8 cellular contexts compared by ENCODE assay signal in the genomic region with DNA sequence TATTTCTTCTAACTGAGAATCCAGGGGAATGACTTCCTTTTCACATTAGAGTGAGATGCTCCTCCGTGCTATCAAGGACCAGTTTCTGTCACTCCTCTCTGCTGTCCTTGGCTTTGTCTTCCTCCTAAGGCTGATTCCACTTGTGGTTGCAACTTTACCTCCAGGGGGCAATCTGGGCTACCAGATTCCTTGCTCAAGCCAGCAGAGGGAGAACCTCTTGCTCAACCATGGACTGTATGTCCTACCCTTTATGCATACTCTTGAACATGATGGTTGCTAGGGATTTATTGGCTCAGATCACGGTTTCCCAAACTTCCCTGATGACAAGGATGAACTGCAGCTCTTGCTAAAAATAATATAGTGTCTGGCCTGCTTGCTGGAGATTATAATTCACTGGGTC. TPM values are rescaled to one million over a fixed set of nuclear protein-coding genes. Genes with fewer than 3 reads are reported as not detected.
DNase-seq lines count a peak whose midpoint lies in the region; ATAC-seq and TF ChIP-seq lines count a peak whose summit lies in the region.

No MANE protein-coding gene starts in this region.

- no peak overlapping the region for H3K27ac ChIP-seq in adrenal gland

- peak in 3 of 6 experiments; percentile 21 to 46 (median 34) for TF ChIP-seq CTCF in adrenal gland (IDR thresholded peaks at IDR 0.05)
- peak; percentile 78 for TF ChIP-seq CTCF in kidney epithelial cell (IDR thresholded peaks at IDR 0.05; ENCODE audit: insufficient read depth, low read length, poor library complexity, severe bottlenecking)

- no peak for TF ChIP-seq POLR2A in adrenal gland (IDR thresholded peaks at IDR 0.05)

- H3K4me3 ChIP-seq in adrenal gland = no peak overlapping the region
- no peak overlapping the region for H3K4me3 ChIP-seq in kidney epithelial cell (ENCODE audit: low read depth, low read length)

- H3K9me3 ChIP-seq in adrenal gland (replicated peaks in 1 of 3) = no peaks in the 10 kb centered on the region

- ATAC-seq in HG02678 (IDR thresholded peaks at IDR 0.05; ENCODE audit: unreplicated experiment) = no peak
- ATAC-seq in HG02852 (IDR thresholded peaks at IDR 0.05; ENCODE audit: unreplicated experiment) = no peak

- intact Hi-C loops in adrenal gland (cut with DNase I) = no loop called here

- H3K4me1 ChIP-seq in adrenal gland (replicated peaks in 1 of 2) = peaks cover 0 to 7% of the 10 kb centered on the region in 2 donors

- no peaks in the 10 kb centered on the region for H3K27me3 ChIP-seq in adrenal gland
- no peaks in the 10 kb centered on the region for H3K27me3 ChIP-seq in kidney epithelial cell (ENCODE audit: control insufficient read depth, insufficient read depth, low read length)

- H3K36me3 ChIP-seq in adrenal gland (replicated peaks in 1 of 2) = peaks cover 0 to 9% of the 10 kb centered on the region in 2 donors
- H3K36me3 ChIP-seq in kidney epithelial cell (ENCODE audit: control insufficient read depth, insufficient read depth, low read length) = peaks cover 1% of the 10 kb centered on the region

- DNase-seq in SIG-M5 treated with dmso at 0.1 percent for 504 hours (lab: John Stamatoyannopoulos, UW; ENCODE audit: unreplicated experiment) = peak; percentile 85
- no peak for DNase-seq in SIG-M5 (lab: John Stamatoyannopoulos, UW)
- DNase-seq in NCI-H146 (lab: John Stamatoyannopoulos, UW) = peak; percentile 43
- peak in 5 of 7 donors; percentile 15 to 41 (median 33) for DNase-seq in adrenal gland
- DNase-seq in kidney epithelial cell (ENCODE audit: low read depth) = no peak
- DNase-seq in GM19238 (ENCODE audit: insufficient read length, low spot score) = no peak

- 46 to 69% (median 55%) methylated on average over 2 of the region's 2 CpGs for WGBS in adrenal gland, 4 donors

RNA-seq across cellular contexts. Expression of a gene that starts 24.0 kb away (rescaled TPM):
- total RNA-seq in adrenal gland = 100 to 1,000 TPM in 1 of 8 donors, 10 to 100 TPM in 7; 43.1 to 104 (median 62.5) TPM
- 10 to 100 TPM in 2 of 3 donors, 1 to 10 TPM in 1; 6.9 to 62.2 (median 12.2) TPM for polyA plus RNA-seq in adrenal gland
- total RNA-seq in kidney epithelial cell = 33.3 and 41.4 TPM in 2 replicates

Comparison
In these comparisons a context has a peak if more than half of its experiments do, and no peak if none do; other contexts are left out.
1. DNase-seq: peak in SIG-M5 treated with dmso at 0.1 percent for 504 hours (single experiment), NCI-H146 (single experiment) and adrenal gland (5 of 7); none in SIG-M5 (single experiment), kidney epithelial cell (single experiment) and GM19238 (single experiment).